8 cellular contexts compared by ENCODE assay signal in genomic region chr1:224434447-224435317, GRCh38. TPM values are rescaled to one million over a fixed set of nuclear protein-coding genes. Genes with fewer than 3 reads are reported as not detected.
A peak's percentile ranks its signal among the peaks of the same experiment; 100 is the strongest.
DNase-seq lines count a peak whose midpoint lies in the region; ATAC-seq and TF ChIP-seq lines count a peak whose summit lies in the region.

Gene WDR26, minus strand, starts transcription at chr1:224434797.

- H3K36me3 Mint-ChIP-seq in nephron progenitor cell (ENCODE audit: low read depth), result peaks cover 19% of the 10 kb centered on the region

- no peaks in the 10 kb centered on the region for H3K9me3 ChIP-seq in ES-I3 (ENCODE audit: control insufficient read depth, insufficient read depth, low read length)

- H3K9me3 Mint-ChIP-seq in nephron progenitor cell, result no peaks in the 10 kb centered on the region
- no peaks in the 10 kb centered on the region for H3K9me3 Mint-ChIP-seq in stimulated activated naive CD8-positive, alpha-beta T cell treated with anti-CD3 and anti-CD28 coated beads, Interleukin-15, amount 100 ng/mL, for 72 hours

- H3K36me3 ChIP-seq in ES-I3 (ENCODE audit: insufficient read depth, low read length), result 0 out of 2 replicates have a peak, but pooled peaks cover 5% of the 10 kb centered on the region

- TF ChIP-seq CTCF in fibroblast of villous mesenchyme (IDR thresholded peaks at IDR 0.05; ENCODE audit: insufficient read depth, low read depth, low read length) (peak; percentile 18), nephron progenitor cell (IDR thresholded peaks at IDR 0.05) (no peak)

- no peaks in the 10 kb centered on the region for H3K27me3 Mint-ChIP-seq in nephron progenitor cell (ENCODE audit: low read depth, poor library complexity)
- H3K27me3 Mint-ChIP-seq in stimulated activated naive CD8-positive, alpha-beta T cell treated with anti-CD3 and anti-CD28 coated beads, Interleukin-15, amount 100 ng/mL, for 72 hours, result no peaks in the 10 kb centered on the region

- DNase-seq in GOT3 (lab: John Stamatoyannopoulos, UW) (peak; percentile 38), LHCN-M2 (ENCODE audit: low read depth) (peak; percentile 80), SHP77 treated with DMSO at 0.1 percent for 48 hours (lab: John Stamatoyannopoulos, UW) (peak; percentile 79), fibroblast of villous mesenchyme (ENCODE audit: low read depth) (peak; percentile 82), nephron progenitor cell (peak; percentile 78)
- DNase-seq in activated effector memory CD4-positive, alpha-beta T cell treated with Interleukin-2 at 50 U/mL for 16 hours, result peak; percentile 73
- DNase-seq in stimulated activated naive CD8-positive, alpha-beta T cell treated with anti-CD3 and anti-CD28 coated beads, Interleukin-15, amount 100 ng/mL, for 72 hours, result peak; percentile 80 to 85

- peak within 1 kb of the TSS; percentile 95 for H3K9ac ChIP-seq in ES-I3 (ENCODE audit: low read depth, low read length)

- peak; percentile 94 for ATAC-seq in stimulated activated naive CD8-positive, alpha-beta T cell treated with anti-CD3 and anti-CD28 coated beads, Interleukin-15, amount 100 ng/mL, for 72 hours

- H3K27ac Mint-ChIP-seq in nephron progenitor cell, result peak within 1 kb of the TSS; percentile 98
- peak within 1 kb of the TSS; percentile 96 to 98 for H3K27ac Mint-ChIP-seq in stimulated activated naive CD8-positive, alpha-beta T cell treated with anti-CD3 and anti-CD28 coated beads, Interleukin-15, amount 100 ng/mL, for 72 hours

- H3K4me1 ChIP-seq in ES-I3 (ENCODE audit: insufficient read depth, low read length), result peaks cover 14% of the 10 kb centered on the region

- peaks cover 56% of the 10 kb centered on the region for H3K4me1 Mint-ChIP-seq in nephron progenitor cell
- H3K4me1 Mint-ChIP-seq in stimulated activated naive CD8-positive, alpha-beta T cell treated with anti-CD3 and anti-CD28 coated beads, Interleukin-15, amount 100 ng/mL, for 72 hours, result peaks cover 49% of the 10 kb centered on the region

- peak within 1 kb of the TSS; percentile 97 for H3K4me3 Mint-ChIP-seq in nephron progenitor cell
- peak within 1 kb of the TSS; percentile 86 to 99 for H3K4me3 Mint-ChIP-seq in stimulated activated naive CD8-positive, alpha-beta T cell treated with anti-CD3 and anti-CD28 coated beads, Interleukin-15, amount 100 ng/mL, for 72 hours

- H3K4me3 ChIP-seq in fibroblast of villous mesenchyme (ENCODE audit: low read depth, low read length), result peak within 1 kb of the TSS; percentile 91

RNA-seq across cellular contexts. Expression of gene WDR26, which starts in this region (rescaled TPM):
- total RNA-seq in LHCN-M2 (2014; rRNA removed) (29.2 and 34.6 TPM in 2 replicates), fibroblast of villous mesenchyme (66.4 and 86.4 TPM in 2 replicates)
- polyA plus RNA-seq in LHCN-M2 (2012), result 33.0 TPM

Comparison
In these comparisons a context has a peak if more than half of its experiments do, and no peak if none do; other contexts are left out.
1. Peak in every context shown above with its lines: DNase-seq, ATAC-seq and H3K4me3 ChIP-seq.